10 cellular contexts compared by ENCODE assay signal in the genomic region with DNA sequence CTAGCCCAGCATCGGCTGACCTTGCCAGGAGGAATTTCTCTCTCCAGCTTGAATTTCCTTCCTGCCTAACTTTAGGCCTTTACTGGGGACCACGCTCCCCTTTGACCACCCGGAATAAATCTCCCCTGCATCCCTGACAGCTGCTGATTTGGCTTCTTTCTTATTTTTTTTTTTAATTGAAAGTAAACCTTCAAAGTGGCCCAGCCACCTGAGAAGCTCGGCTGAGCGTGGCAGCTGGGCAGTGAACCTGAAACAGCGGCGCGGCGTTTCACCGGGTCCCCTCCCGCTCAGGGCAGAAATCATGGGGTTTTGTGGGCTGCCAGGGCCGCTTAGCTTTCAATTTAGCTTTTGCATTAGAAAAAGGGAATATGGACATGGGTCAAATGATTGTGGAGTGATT. TPM values are rescaled to one million over a fixed set of nuclear protein-coding genes. Genes with fewer than 3 reads are reported as not detected.
DNase-seq lines count a peak whose midpoint lies in the region; ATAC-seq lines count a peak whose summit lies in the region.
"Had no signal": no experiment of that assay in that cellular context is flagged by ENCODE, and none has a peak within 500 bp of the region (broad histone marks: within the 10 kb centered on the region; RNA-seq: fewer than 3 reads in every experiment).

No MANE protein-coding gene starts in this region.

- no peak overlapping the region for H3K9ac ChIP-seq in GM23248

- H3K9me3 ChIP-seq in GM23248 (ENCODE audit: low read depth): no peaks in the 10 kb centered on the region

- 92% methylated on average over 12 of the region's 12 CpGs for WGBS in GM23248 (ENCODE audit: low coverage in 1 of 2, low lambda C conversion rate in 2 of 2, missing lambda C conversion rate in 2 of 2), 2 experiments

- no peak overlapping the region for H3K4me2 ChIP-seq in GM23248 (ENCODE audit: unreplicated experiment)

- ATAC-seq in GM19043 (IDR thresholded peaks at IDR 0.05; ENCODE audit: low read depth, unreplicated experiment): peak; percentile 41

- H3K36me3 ChIP-seq in GM23248 (ENCODE audit: low read depth) (no peaks in the 10 kb centered on the region), H7 (replicated peaks; ENCODE audit: control insufficient read depth, insufficient read depth, low read length) (no peaks in the 10 kb centered on the region)

- in situ Hi-C loops in GM23248 (cut with MboI): loop anchor here (25.0 kb wide), 1 partner anchor 245 kb away; no protein-coding TSS in a partner anchor

- DNase-seq in GM23248 (no peak), NCI-H1092 (lab: John Stamatoyannopoulos, UW) (peak; percentile 27), renal cortical epithelial cell (ENCODE audit: low read depth) (peak; percentile 12), NCI-H1048 (lab: John Stamatoyannopoulos, UW) (no peak), H7 (no peak), foreskin melanocyte (no peak)
- DNase-seq: activated CD4-positive, CD25-positive, alpha-beta regulatory T cell treated with anti-CD3 and anti-CD28 coated beads, Interleukin-2, amount 50 U/mL, for 72 hours; stimulated activated CD8-positive, alpha-beta memory T cell treated with anti-CD3 and anti-CD28 coated beads, Interleukin-4, amount 100 ng/mL, for 48 hours had no signal

- H2AFZ ChIP-seq in GM23248: 0 out of 2 replicates have a peak overlapping the region, but pooled peaks have one; percentile 6

- no peaks in the 10 kb centered on the region for H3K9me2 ChIP-seq in GM23248 (ENCODE audit: insufficient read depth)

- H3K27ac ChIP-seq in GM23248: no peak overlapping the region

- H4K20me1 ChIP-seq in GM23248 (ENCODE audit: insufficient read depth): no peaks in the 10 kb centered on the region

- H3K4me3 ChIP-seq in GM23248 (no peak overlapping the region), H7 (ENCODE audit: insufficient read depth, low read depth, low read length) (no peak overlapping the region)

- no peaks in the 10 kb centered on the region for H3K79me2 ChIP-seq in GM23248 (ENCODE audit: insufficient read depth)

- H3K27me3 ChIP-seq in GM23248 (replicated peaks; ENCODE audit: insufficient read depth) (no peaks in the 10 kb centered on the region), H7 (ENCODE audit: control insufficient read depth, insufficient read depth, low read length) (no peaks in the 10 kb centered on the region)

- H3K4me1 ChIP-seq in GM23248 (ENCODE audit: insufficient read depth): peaks cover 20% of the 10 kb centered on the region

- peaks cover 13% of the 10 kb centered on the region for H3F3A ChIP-seq in GM23248 (ENCODE audit: insufficient read depth)

RNA-seq across cellular contexts. Expression of a gene that starts 32.0 kb away (rescaled TPM):
- total RNA-seq in GM23248 (2014; rRNA removed; shearing (Covaris generic)): not detected in 2 replicates
- polyA plus RNA-seq in GM23248 (2016; fragmentation: Nextera tagmentation; extraction: Ambion mirVana): not detected in 2 replicates
- 0.05 TPM in 1 of 2 replicates, not detected in the other for total RNA-seq in renal cortical epithelial cell
- total RNA-seq in H7 (2014; rRNA removed; shearing (Covaris generic)): not detected in 2 replicates
- total RNA-seq: RPMI7951 had no signal

Comparison
In these comparisons a context has a peak if more than half of its experiments do, and no peak if none do; other contexts are left out.
1. DNase-seq: peak in NCI-H1092 (single experiment) and renal cortical epithelial cell (single experiment); none in GM23248 (single experiment), NCI-H1048 (single experiment), H7 (single experiment) and foreskin melanocyte (single experiment).